ENCODE assay signal across 1 cellular context in genomic region chr12:62891805-62892549, GRCh38.
TF ChIP-seq lines count a peak whose summit lies in the region.

No MANE protein-coding gene starts in this region.

TF ChIP-seq in HepG2, 621 proteins besides CTCF, POLR2A, EP300 and RAD21 (continued from another document and continues in another):
- no peak for TF ChIP-seq MAX (IDR thresholded peaks at IDR 0.05)
- TF ChIP-seq ZNF746 (CRISPR knock-in tag; IDR thresholded peaks at IDR 0.05), result no peak
- no peak for TF ChIP-seq PBX3 (CRISPR knock-in tag; IDR thresholded peaks at IDR 0.05; ENCODE audit: borderline replicate concordance)
- TF ChIP-seq IRF1 (CRISPR knock-in tag; IDR thresholded peaks at IDR 0.05; ENCODE audit: low read depth), result no peak
- TF ChIP-seq TGIF2 (CRISPR knock-in tag; IDR thresholded peaks at IDR 0.05), result no peak; the same call in 1 of the 2 replicates
- TF ChIP-seq ZBED4 (CRISPR knock-in tag; IDR thresholded peaks at IDR 0.05; ENCODE audit: borderline replicate concordance), result no peak
- 0 out of 2 replicates have a peak, but pooled peaks have one; percentile 61 for TF ChIP-seq KDM3A (CRISPR knock-in tag; IDR thresholded peaks at IDR 0.05; ENCODE audit: low read depth)
- TF ChIP-seq ARNT (IDR thresholded peaks at IDR 0.05), result no peak
- TF ChIP-seq ZSCAN20 (CRISPR knock-in tag; IDR thresholded peaks at IDR 0.05; ENCODE audit: borderline replicate concordance), result no peak
- TF ChIP-seq HNRNPUL1 (IDR thresholded peaks at IDR 0.05; ENCODE audit: low read depth, low read length), result no peak
- no peak for TF ChIP-seq CC2D1A (CRISPR knock-in tag; IDR thresholded peaks at IDR 0.05)
- no peak for TF ChIP-seq TOE1 (CRISPR knock-in tag; IDR thresholded peaks at IDR 0.05)
- no peak for TF ChIP-seq CAMTA2 (CRISPR knock-in tag; IDR thresholded peaks at IDR 0.05; ENCODE audit: borderline replicate concordance)
- no peak; the same call in 1 of the 2 replicates for TF ChIP-seq SKIL (CRISPR knock-in tag; IDR thresholded peaks at IDR 0.05; ENCODE audit: borderline replicate concordance)
- TF ChIP-seq ZNF790 (CRISPR knock-in tag; IDR thresholded peaks at IDR 0.05; ENCODE audit: borderline replicate concordance), result no peak
- TF ChIP-seq MBD4 (IDR thresholded peaks at IDR 0.05; ENCODE audit: borderline replicate concordance, low read length), result peak; percentile 81; the same call in 1 of the 2 replicates
- no peak for TF ChIP-seq CCAR2 (optimal IDR thresholded peaks at IDR 0.05; ENCODE audit: low read depth, low read length)
- no peak for TF ChIP-seq CHD4 (IDR thresholded peaks at IDR 0.05; ENCODE audit: borderline replicate concordance, low read length)
- TF ChIP-seq ZNF776 (CRISPR knock-in tag; IDR thresholded peaks at IDR 0.05), result no peak
- no peak for TF ChIP-seq ZNF30 (CRISPR knock-in tag; IDR thresholded peaks at IDR 0.05)
- TF ChIP-seq RERE (CRISPR knock-in tag; IDR thresholded peaks at IDR 0.05; ENCODE audit: low read depth), result peak; percentile 63; the same call in 1 of the 2 replicates
- no peak for TF ChIP-seq RFXANK (CRISPR knock-in tag; IDR thresholded peaks at IDR 0.05)
- TF ChIP-seq THAP7 (CRISPR knock-in tag; IDR thresholded peaks at IDR 0.05), result no peak
- TF ChIP-seq ZNF333 (CRISPR knock-in tag; IDR thresholded peaks at IDR 0.05; ENCODE audit: borderline replicate concordance), result no peak
- no peak for TF ChIP-seq FIP1L1 (IDR thresholded peaks at IDR 0.05; ENCODE audit: borderline replicate concordance, insufficient read depth, low read depth, low read length)
- no peak for TF ChIP-seq ZKSCAN1 (IDR thresholded peaks at IDR 0.05; ENCODE audit: low read length)
- peak; percentile 78 for TF ChIP-seq GATAD2A (CRISPR knock-in tag; IDR thresholded peaks at IDR 0.05)
- no peak for TF ChIP-seq ZNF678 (CRISPR knock-in tag; IDR thresholded peaks at IDR 0.05)
- no peak for TF ChIP-seq GABPB1 (CRISPR knock-in tag; IDR thresholded peaks at IDR 0.05)
- no peak for TF ChIP-seq AHR (CRISPR knock-in tag; IDR thresholded peaks at IDR 0.05)
- TF ChIP-seq ATF6 (CRISPR knock-in tag; conservative IDR thresholded peaks at IDR 0.05), result no peak
- no peak for TF ChIP-seq CHD2 (IDR thresholded peaks at IDR 0.05; ENCODE audit: low read depth, low read length)
- no peak for TF ChIP-seq SETDB1 (CRISPR knock-in tag; IDR thresholded peaks at IDR 0.05; ENCODE audit: borderline replicate concordance)
- TF ChIP-seq ZZZ3 (CRISPR knock-in tag; IDR thresholded peaks at IDR 0.05; ENCODE audit: borderline replicate concordance), result no peak
- TF ChIP-seq ZNF766 (CRISPR knock-in tag; IDR thresholded peaks at IDR 0.05; ENCODE audit: borderline replicate concordance), result no peak
- TF ChIP-seq GRHL1 (CRISPR knock-in tag; conservative IDR thresholded peaks at IDR 0.05), result no peak
